Comparison of ENCODE assay signal across 7 cellular contexts in the genomic region with DNA sequence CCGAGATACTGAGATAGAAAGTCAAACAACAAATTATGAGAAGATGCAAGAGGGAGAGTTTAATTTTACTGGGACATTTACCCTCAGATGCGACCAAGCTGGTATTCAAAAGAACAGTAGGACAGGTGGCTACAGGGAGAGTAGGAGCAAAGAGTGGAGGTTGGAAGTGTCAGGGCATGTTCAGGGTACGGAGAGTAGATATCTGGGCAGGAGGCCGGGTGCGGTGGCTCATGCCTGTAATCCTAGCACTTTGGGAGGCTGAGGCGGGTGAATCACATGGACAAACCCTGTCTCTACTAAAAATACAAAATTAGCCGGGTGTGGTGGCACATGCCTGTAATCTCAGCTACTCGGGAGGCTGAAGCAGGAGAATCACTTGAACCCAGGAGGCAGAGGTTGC. TPM values are rescaled to one million over a fixed set of nuclear protein-coding genes. Genes with fewer than 3 reads are reported as not detected.
A peak's percentile ranks its signal among the peaks of the same experiment; 100 is the strongest.
DNase-seq lines count a peak whose midpoint lies in the region; ATAC-seq, FAIRE-seq and TF ChIP-seq lines count a peak whose summit lies in the region.
"Not testable (repeated sequence)": the region's sequence is repeated elsewhere in the genome, so short reads cannot be mapped to it uniquely, and the experiment has no call there.

No MANE protein-coding gene starts in this region.

- DNase-seq in GM23338 (ENCODE audit: low spot score); T-helper 17 cell; H1 (ENCODE audit: low read depth in 1 of 2, low spot score in 2 of 2); lower lobe of right lung: not testable (repeated sequence)
- DNase-seq in foreskin keratinocyte = peak; percentile 43 to 76

- not testable (repeated sequence) for H3K27me3 ChIP-seq in GM23338 (ENCODE audit: insufficient read depth); H1 (replicated peaks in 1 of 4; ENCODE audit: control insufficient read depth in 3 of 4, extremely low read depth in 1 of 4, insufficient read depth in 3 of 4, low read length in 3 of 4); foreskin keratinocyte; lower lobe of right lung (ENCODE audit: low read depth); skeletal muscle tissue (ENCODE audit: control insufficient read depth in 3 of 3, insufficient read depth in 3 of 3, low read length in 3 of 3)

- not testable (repeated sequence) for H2BK120ac ChIP-seq in H1 (replicated peaks; ENCODE audit: low read depth, low read length)

- H3K9me2 ChIP-seq in GM23338 (ENCODE audit: insufficient read depth) = not testable (repeated sequence)

- not testable (repeated sequence) for H2AK5ac ChIP-seq in H1 (ENCODE audit: low read depth, low read length)

- H3K27me3 Mint-ChIP-seq in GM23338 (ENCODE audit: insufficient read depth, low read depth, poor library complexity); nephron (ENCODE audit: low read depth): not testable (repeated sequence)
- H3K27me3 Mint-ChIP-seq in T-helper 17 cell = peaks cover 42% of the 10 kb centered on the region

- TF ChIP-seq EP300 in H1 (IDR thresholded peaks at IDR 0.05; ENCODE audit: borderline replicate concordance in 1 of 2, low read depth in 2 of 2, low read length in 2 of 2) = not testable (repeated sequence)

- POLR2A ChIA-PET in H1 (lab: Charles Lee; ENCODE audit: partially characterized antibody) = interaction anchor here (1.4 kb wide), 1 partner anchor 14 kb away, joined by 3 read pairs; no protein-coding TSS in a partner anchor

- not testable (repeated sequence) for H3K27ac Mint-ChIP-seq in GM23338
- H3K27ac Mint-ChIP-seq in T-helper 17 cell (peak overlapping the region; percentile 53), nephron (peak overlapping the region; percentile 1 to 44 (median 5))

- H3K4ac ChIP-seq in H1 (replicated peaks; ENCODE audit: insufficient read length, low read depth, low read length) = not testable (repeated sequence)

- H3F3A ChIP-seq in GM23338 (replicated peaks; ENCODE audit: low read depth) = not testable (repeated sequence)

- TF ChIP-seq RAD21 in H1 (IDR thresholded peaks at IDR 0.05 in 1 of 2, conservative IDR thresholded peaks at IDR 0.05 in 1 of 2; ENCODE audit: low read depth in 2 of 2, low read length in 2 of 2) = not testable (repeated sequence)

- CTCF ChIA-PET in H1 (lab: Charles Lee; ENCODE audit: partially characterized antibody) = interaction anchor here (1.0 to 1.8 kb wide), 4 partner anchors 9 to 375 kb away, joined by 3 to 5 read pairs (median 4); no protein-coding TSS in a partner anchor

- H4K8ac ChIP-seq in H1 (ENCODE audit: extremely low read depth, insufficient read depth, low read length) = not testable (repeated sequence)

- H3K4me1 ChIP-seq in GM23338 (ENCODE audit: insufficient read depth); H1 (replicated peaks in 1 of 4; ENCODE audit: control insufficient read depth in 3 of 4, insufficient read depth in 4 of 4, low read length in 3 of 4); lower lobe of right lung: not testable (repeated sequence)
- peaks cover 15% of the 10 kb centered on the region for H3K4me1 ChIP-seq in foreskin keratinocyte
- H3K4me1 ChIP-seq in skeletal muscle tissue (ENCODE audit: control insufficient read depth in 3 of 3, insufficient read depth in 3 of 3, low read length in 3 of 3) = peaks cover 10 to 33% (median 11%) of the 10 kb centered on the region in 3 donors

- not testable (repeated sequence) for H3K36me3 ChIP-seq in GM23338 (ENCODE audit: insufficient read depth); H1 (ENCODE audit: control insufficient read depth in 2 of 4, insufficient read depth in 4 of 4, low read length in 3 of 4); lower lobe of right lung; skeletal muscle tissue (ENCODE audit: control insufficient read depth in 3 of 3, insufficient read depth in 3 of 3, low read length in 3 of 3)

- H3K23me2 ChIP-seq in H1 (ENCODE audit: low read depth, low read length) = not testable (repeated sequence)

- H3K4me1 Mint-ChIP-seq in GM23338, T-helper 17 cell: not testable (repeated sequence)
- peaks cover 50% of the 10 kb centered on the region for H3K4me1 Mint-ChIP-seq in nephron

- H3K9me3 Mint-ChIP-seq in GM23338, nephron: not testable (repeated sequence)

- not testable (repeated sequence) for H3K4me3 Mint-ChIP-seq in GM23338, T-helper 17 cell, nephron

- H3K79me2 ChIP-seq in GM23338 (replicated peaks; ENCODE audit: insufficient read depth); H1 (ENCODE audit: control insufficient read depth in 1 of 2, insufficient read depth in 2 of 2, low read length in 2 of 2): not testable (repeated sequence)

- not testable (repeated sequence) for H3K23ac ChIP-seq in H1 (ENCODE audit: insufficient read length)

- peak overlapping the region; percentile 77 for H2AFZ ChIP-seq in GM23338
- H2AFZ ChIP-seq in H1 (ENCODE audit: low read length) = peak overlapping the region; percentile 40; the same call in 1 of the 2 replicates

- not testable (repeated sequence) for H2BK20ac ChIP-seq in H1 (ENCODE audit: low read length)

- not testable (repeated sequence) for H3K56ac ChIP-seq in H1 (replicated peaks; ENCODE audit: insufficient read length, low read depth, low read length)

- H3K4me3 ChIP-seq in GM23338; H1 (ENCODE audit: extremely low read depth in 1 of 4, insufficient read depth in 2 of 4, low read depth in 3 of 4, low read length in 4 of 4); lower lobe of right lung; skeletal muscle tissue (ENCODE audit: low read length in 3 of 3): not testable (repeated sequence)

- not testable (repeated sequence) for ATAC-seq in GM23338, T-helper 17 cell, lower lobe of right lung
- peak; percentile 61 for ATAC-seq in foreskin keratinocyte

- not testable (repeated sequence) for H3K9me3 ChIP-seq in T-helper 17 cell (ENCODE audit: control insufficient read depth, low read length, poor library complexity, severe bottlenecking); H1 (ENCODE audit: insufficient read depth in 2 of 2, low read depth in 1 of 2, low read length in 1 of 2); lower lobe of right lung; skeletal muscle tissue (ENCODE audit: control insufficient read depth in 3 of 3, low read length in 3 of 3)

- H3K36me3 Mint-ChIP-seq in GM23338 (ENCODE audit: low read depth); T-helper 17 cell (ENCODE audit: low read depth); nephron (ENCODE audit: low read depth): not testable (repeated sequence)

- H3K4me2 ChIP-seq in GM23338; H1 (ENCODE audit: insufficient read depth in 1 of 2, low read depth in 2 of 2, low read length in 2 of 2): not testable (repeated sequence)

- H2BK5ac ChIP-seq in H1 (ENCODE audit: low read depth, low read length) = not testable (repeated sequence)

- not testable (repeated sequence) for H2BK12ac ChIP-seq in H1 (ENCODE audit: low read depth, low read length)

- H3K18ac ChIP-seq in H1 (ENCODE audit: extremely low read depth, low read length) = not testable (repeated sequence)

- H3K79me1 ChIP-seq in H1 (ENCODE audit: low read depth, low read length) = not testable (repeated sequence)

- TF ChIP-seq POLR2A in H1 (IDR thresholded peaks at IDR 0.05; ENCODE audit: control extremely low read depth in 1 of 2, low read depth in 2 of 2, low read length in 2 of 2) = not testable (repeated sequence)

- H4K20me1 ChIP-seq in GM23338 (replicated peaks; ENCODE audit: insufficient read depth); H1 (replicated peaks in 1 of 2; ENCODE audit: control insufficient read depth in 1 of 2, insufficient read depth in 2 of 2, low read length in 2 of 2): not testable (repeated sequence)

- not testable (repeated sequence) for FAIRE-seq in H1 (lab: Jason Lieb, UNC)

- TF ChIP-seq CTCF in GM23338 (conservative IDR thresholded peaks at IDR 0.05; ENCODE audit: low read depth in 2 of 2); H1 (IDR thresholded peaks at IDR 0.05; ENCODE audit: control extremely low read depth in 1 of 3, insufficient read depth in 1 of 3, low read depth in 1 of 3, low read length in 3 of 3); foreskin keratinocyte (conservative IDR thresholded peaks at IDR 0.05); lower lobe of right lung (IDR thresholded peaks at IDR 0.05); nephron (IDR thresholded peaks at IDR 0.05; ENCODE audit: unreplicated experiment in 3 of 3): not testable (repeated sequence)

- not testable (repeated sequence) for H3K14ac ChIP-seq in H1 (ENCODE audit: insufficient read length)

- WGBS in H1 (ENCODE audit: extremely low coverage in 1 of 2, insufficient coverage in 1 of 2, insufficient read length in 1 of 2, insufficient replicate concordance in 2 of 2, low coverage in 1 of 2, low lambda C conversion rate in 2 of 2, missing lambda C conversion rate in 1 of 2), 2 experiments = 92% methylated on average over 8 of the region's 8 CpGs; no CpG with 5 or more reads in 1 of the 2 experiments

- H2BK15ac ChIP-seq in H1 (ENCODE audit: low read length) = not testable (repeated sequence)

- H3K9ac ChIP-seq in H1 (replicated peaks in 1 of 4; ENCODE audit: extremely low read depth in 1 of 4, low read depth in 3 of 4, low read length in 3 of 4); skeletal muscle tissue (ENCODE audit: low read depth in 1 of 3, low read length in 3 of 3): not testable (repeated sequence)

- not testable (repeated sequence) for H4K5ac ChIP-seq in H1 (ENCODE audit: insufficient read length, low read depth, low read length)

- H3K27ac ChIP-seq in GM23338 (ENCODE audit: low read depth); H1 (ENCODE audit: low read depth, low read length): not testable (repeated sequence)
- H3K27ac ChIP-seq in foreskin keratinocyte (peak overlapping the region; percentile 7), lower lobe of right lung (peak overlapping the region; percentile 59), skeletal muscle tissue (ENCODE audit: low read depth, low read length) (peak overlapping the region; percentile 93)

- intact Hi-C loops in lower lobe of right lung (cut with DNase I) = not testable (repeated sequence)

- H4K91ac ChIP-seq in H1 (replicated peaks; ENCODE audit: insufficient read length, low read length) = not testable (repeated sequence)

RNA-seq across cellular contexts. Expression of gene MCU, which starts 5.5 kb away (rescaled TPM):
- 54.6 and 68.2 TPM in 2 replicates for total RNA-seq in GM23338 (2014; rRNA removed; shearing (Covaris generic))
- polyA plus RNA-seq in GM23338 (2016; fragmentation: Nextera tagmentation; extraction: Ambion mirVana) = 40.1 and 41.8 TPM in 2 replicates
- total RNA-seq in T-helper 17 cell = 10 to 100 TPM; 12.6 to 14.4 TPM
- total RNA-seq in H1 (2021; fragmentation: NEBNext Ultra II Directional; extraction: Animal tissue kit (Norgen Biotek cat#: 25700)) = 45.9 and 51.6 TPM in 2 replicates
- polyA plus RNA-seq in H1 (2011; rRNA removed) = 41.9 and 62.2 TPM in 2 replicates
- polyA plus RNA-seq in H1 (2011; cell fraction: cytosol; rRNA removed) = 50.9 TPM
- 60.5 TPM for polyA plus RNA-seq in H1 (2011; cell fraction: nucleus; rRNA removed)
- polyA plus RNA-seq in H1 (2012, experiment 1 of 2) = 30.6 to 46.8 TPM (median 35.0 TPM) in 4 replicates
- polyA plus RNA-seq in H1 (2012, experiment 2 of 2) = 23.7 TPM
- polyA plus RNA-seq in H1 (2013, experiment 1 of 2) = 34.6 TPM
- 35.5 TPM for polyA plus RNA-seq in H1 (2013, experiment 2 of 2)
- polyA minus RNA-seq in H1 (2011; rRNA and poly(A)+ RNA removed) = 148 and 197 TPM in 2 replicates
- polyA minus RNA-seq in H1 (2011; cell fraction: cytosol; rRNA and poly(A)+ RNA removed) = 40.1 TPM
- 51.1 TPM for polyA minus RNA-seq in H1 (2011; cell fraction: nucleus; rRNA and poly(A)+ RNA removed)
- total RNA-seq in foreskin keratinocyte = 30.6 and 34.1 TPM in 2 replicates
- 20.7 and 25.1 TPM in 2 replicates for polyA plus RNA-seq in foreskin keratinocyte
- 24.2 TPM for total RNA-seq in lower lobe of right lung
- 95.0 TPM for total RNA-seq in skeletal muscle tissue
